11 cellular contexts compared by ENCODE assay signal in genomic region chr2:217979151-217979811, GRCh38. TPM values are rescaled to one million over a fixed set of nuclear protein-coding genes. Genes with fewer than 3 reads are reported as not detected.
DNase-seq lines count a peak whose midpoint lies in the region; ATAC-seq and TF ChIP-seq lines count a peak whose summit lies in the region.
"Had no signal": no experiment of that assay in that cellular context is flagged by ENCODE, and none has a peak within 500 bp of the region (broad histone marks: within the 10 kb centered on the region; RNA-seq: fewer than 3 reads in every experiment).

No MANE protein-coding gene starts in this region.

- no peaks in the 10 kb centered on the region; the same call in none of the 2 replicates for H4K20me1 ChIP-seq in GM23338 (replicated peaks; ENCODE audit: insufficient read depth)

- peaks cover 7% of the 10 kb centered on the region for H3K27me3 Mint-ChIP-seq in GM23338 (ENCODE audit: insufficient read depth, low read depth, poor library complexity)

- H3K4me3 ChIP-seq in GM23338 (peak overlapping the region; percentile 96), breast epithelium (peak overlapping the region; percentile 45 to 78 (median 59)), iPS DF 6.9 (ENCODE audit: low read length) (peak overlapping the region; percentile 63; the same call in 1 of the 2 replicates)
- H3K4me3 ChIP-seq: BLaER1 treated with 17β-estradiol and CSF1 and Interleukin-3, amounts not matched to agents 10 nM and 100 nM had no signal

- no peaks in the 10 kb centered on the region for H3K9me2 ChIP-seq in GM23338 (ENCODE audit: insufficient read depth)

- intact Hi-C loops in breast epithelium (cut with DNase I; ENCODE audit: low total_unique reads) = no loop called here
- intact Hi-C loops in posterior vena cava (cut with DNase I) = loop anchor here in 1 of 2 donors (5.0 kb wide), 1 partner anchor 37 kb away; no protein-coding TSS in a partner anchor

- TF ChIP-seq POLR2A in breast epithelium (IDR thresholded peaks at IDR 0.05) = no peak

- no peaks in the 10 kb centered on the region for H3K36me3 ChIP-seq in GM23338 (ENCODE audit: insufficient read depth)
- H3K36me3 ChIP-seq in breast epithelium = no peaks in the 10 kb centered on the region
- H3K36me3 ChIP-seq in iPS DF 6.9 (ENCODE audit: control insufficient read depth, insufficient read depth, low read length) = no peaks in the 10 kb centered on the region
- H3K36me3 ChIP-seq: neutrophil had no signal

- no peak overlapping the region for H3K27ac Mint-ChIP-seq in GM23338

- peak; percentile 67 for DNase-seq in GM23338 (ENCODE audit: low spot score)
- DNase-seq in breast epithelium (ENCODE audit: low spot score in 2 of 2) = no peak
- DNase-seq in iPS DF 6.9 (ENCODE audit: low read depth, low spot score) = peak; percentile 18
- peak; percentile 72 for DNase-seq in posterior vena cava (ENCODE audit: low spot score)
- DNase-seq in NCI-H2196 treated with DMSO at 0.1 percent for 48 hours (lab: John Stamatoyannopoulos, UW; ENCODE audit: unreplicated experiment) = no peak
- DNase-seq: NCI-H1694 treated with DMSO at 0.1 percent for 48 hours had no signal

- H3K27me3 ChIP-seq in GM23338 (ENCODE audit: insufficient read depth) (peaks cover 20% of the 10 kb centered on the region), breast epithelium (no peaks in the 10 kb centered on the region), iPS DF 6.9 (ENCODE audit: control insufficient read depth, insufficient read depth, low read length) (peaks cover 2% of the 10 kb centered on the region; the same call in 1 of the 2 replicates)
- H3K27me3 ChIP-seq: BLaER1 treated with 17β-estradiol and CSF1 and Interleukin-3, amounts not matched to agents 10 nM and 100 nM; neutrophil had no signal

- ATAC-seq in GM23338 = peak; percentile 36
- no peak for ATAC-seq in GM19455 (IDR thresholded peaks at IDR 0.05; ENCODE audit: unreplicated experiment)
- no peak for ATAC-seq in HG02763 (IDR thresholded peaks at IDR 0.05; ENCODE audit: unreplicated experiment)
- no peak for ATAC-seq in GM19467 (IDR thresholded peaks at IDR 0.05; ENCODE audit: unreplicated experiment)

- H3K4me1 Mint-ChIP-seq in GM23338 = peaks cover 15% of the 10 kb centered on the region; the same call in 2 of the 3 replicates

- peaks cover 2% of the 10 kb centered on the region; the same call in 1 of the 3 replicates for H3K9me3 Mint-ChIP-seq in GM23338

- peak overlapping the region; percentile 93 for H3K4me2 ChIP-seq in GM23338
- H3K4me2 ChIP-seq: BLaER1 treated with 17β-estradiol and CSF1 and Interleukin-3, amounts not matched to agents 10 nM and 100 nM had no signal

- H3K4me3 Mint-ChIP-seq in GM23338 = no peak overlapping the region; the same call in 1 of the 3 replicates

- H3K4me1 ChIP-seq in GM23338 (ENCODE audit: insufficient read depth) (peaks cover 15% of the 10 kb centered on the region), breast epithelium (peaks cover 17 to 28% of the 10 kb centered on the region in 2 donors), iPS DF 6.9 (ENCODE audit: control insufficient read depth, insufficient read depth, low read length) (peaks cover 8% of the 10 kb centered on the region; the same call in 1 of the 2 replicates)

- no peaks in the 10 kb centered on the region for H3K79me2 ChIP-seq in GM23338 (replicated peaks; ENCODE audit: insufficient read depth)

- H2AFZ ChIP-seq in GM23338 = peak overlapping the region; percentile 95; the same call in 1 of the 2 replicates

- WGBS in iPS DF 6.9 (ENCODE audit: insufficient coverage, insufficient read length) = no CpG with 5 or more reads among the region's 10 CpGs

- H3F3A ChIP-seq in GM23338 (replicated peaks; ENCODE audit: low read depth) = no peaks in the 10 kb centered on the region

- H3K27ac ChIP-seq in GM23338 (ENCODE audit: low read depth) (no peak overlapping the region), breast epithelium (peak overlapping the region; percentile 89 to 92), iPS DF 6.9 (ENCODE audit: low read length) (no peak overlapping the region)
- H3K27ac ChIP-seq: BLaER1 treated with 17β-estradiol and CSF1 and Interleukin-3, amounts not matched to agents 10 nM and 100 nM; neutrophil had no signal

- H3K9me3 ChIP-seq in breast epithelium = no peaks in the 10 kb centered on the region
- no peaks in the 10 kb centered on the region for H3K9me3 ChIP-seq in iPS DF 6.9 (ENCODE audit: control insufficient read depth, insufficient read depth, low read length)
- H3K9me3 ChIP-seq: neutrophil had no signal

- peaks cover 5% of the 10 kb centered on the region; the same call in 2 of the 3 replicates for H3K36me3 Mint-ChIP-seq in GM23338 (ENCODE audit: low read depth)

- TF ChIP-seq CTCF in GM23338 (conservative IDR thresholded peaks at IDR 0.05; ENCODE audit: low read depth in 2 of 2) (no peak), breast epithelium (IDR thresholded peaks at IDR 0.05) (no peak)

TF ChIP-seq in GM23338, 12 proteins besides CTCF, POLR2A, EP300 and RAD21 (continues in another document):
- TF ChIP-seq ZNF114 (CRISPR knock-in tag; IDR thresholded peaks at IDR 0.05) (no peak), NANOG (IDR thresholded peaks at IDR 0.05; ENCODE audit: borderline replicate concordance) (no peak), ZNF462 (CRISPR knock-in tag; IDR thresholded peaks at IDR 0.05) (no peak), POLR2AphosphoS5 (IDR thresholded peaks at IDR 0.05; ENCODE audit: low read depth) (no peak), EZH2phosphoT487 (IDR thresholded peaks at IDR 0.05; ENCODE audit: unreplicated experiment) (no peak)

RNA-seq across cellular contexts. Expression of gene TNS1, which starts 23.5 kb away (rescaled TPM):
- total RNA-seq in GM23338 (2014; rRNA removed; shearing (Covaris generic)) = 5.7 and 7.4 TPM in 2 replicates
- polyA plus RNA-seq in GM23338 (2016; fragmentation: Nextera tagmentation; extraction: Ambion mirVana) = 1.3 and 2.0 TPM in 2 replicates
- total RNA-seq in breast epithelium (100 to 1,000 TPM; 141 to 577 (median 154) TPM), posterior vena cava (1,000 to 10,000 TPM; 1,255 to 1,508 TPM)

Comparison
In these comparisons a context has a peak if more than half of its experiments do, and no peak if none do; other contexts are left out.
1. DNase-seq: peak in GM23338 (single experiment), iPS DF 6.9 (single experiment) and posterior vena cava (single experiment); none in breast epithelium (0 of 2) and NCI-H2196 treated with DMSO at 0.1 percent for 48 hours (single experiment).
2. H3K27ac ChIP-seq: peak in breast epithelium (2 of 2); none in GM23338 (single experiment) and iPS DF 6.9 (single experiment).
3. RNA of gene TNS1, which starts 23.5 kb away (total RNA-seq): 1,255 to 1,508 TPM in posterior vena cava and 141 to 577 TPM in breast epithelium; 5.7 to 7.4 TPM in GM23338; every median in the first group is over 10 times any median in the second.
4. Peak in every context shown above with its lines, with median percentiles within 50 percentile points of each other: H3K4me3 ChIP-seq.